Comparison of ENCODE assay signal across 8 cellular contexts in the genomic region with DNA sequence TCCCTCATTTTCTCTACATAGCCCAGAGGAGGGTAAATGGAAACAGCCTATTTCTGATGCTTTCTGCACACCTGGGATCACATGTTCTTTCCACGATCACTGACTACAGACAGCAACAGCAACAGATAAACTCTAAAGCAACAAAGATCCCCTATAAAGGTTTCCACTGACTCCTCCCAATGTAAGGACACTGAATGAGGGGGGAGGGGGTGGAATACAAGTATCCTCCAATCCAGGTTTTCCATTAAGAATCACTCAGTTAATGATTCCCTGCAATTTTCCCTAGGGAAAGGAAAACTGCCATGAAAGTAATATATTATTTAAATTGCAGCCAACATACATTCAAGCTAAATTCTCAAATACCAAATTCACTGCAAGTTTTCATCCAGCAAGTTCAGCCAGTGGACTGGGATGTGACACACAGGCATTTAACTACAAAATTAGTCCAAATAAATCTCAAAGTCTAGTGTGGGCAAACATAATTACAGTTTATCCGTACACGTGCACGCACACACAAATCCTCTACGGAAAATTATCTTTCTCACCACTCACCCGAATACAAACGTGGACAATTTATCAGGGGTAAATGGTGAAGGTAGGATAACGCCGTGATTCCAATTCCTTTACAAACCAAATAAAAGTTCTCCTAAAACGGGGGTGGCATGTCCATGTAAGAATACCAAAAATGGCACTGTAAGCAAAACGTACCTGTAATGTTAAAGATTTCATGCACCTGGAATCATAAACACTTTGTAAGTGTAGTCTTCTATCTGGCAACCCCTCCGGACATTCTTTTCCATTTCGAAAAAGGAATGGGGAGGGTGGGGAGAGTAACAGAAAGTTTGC. TPM values are rescaled to one million over a fixed set of nuclear protein-coding genes. Genes with fewer than 3 reads are reported as not detected.
DNase-seq lines count a peak whose midpoint lies in the region; ATAC-seq, FAIRE-seq and TF ChIP-seq lines count a peak whose summit lies in the region.
"Not testable (repeated sequence)": the region's sequence is repeated elsewhere in the genome, so short reads cannot be mapped to it uniquely, and the experiment has no call there.

No MANE protein-coding gene starts in this region.

- ATAC-seq in upper lobe of left lung (ENCODE audit: low FRiP score in 2 of 2) = not testable (repeated sequence)

- peak; percentile 49 for DNase-seq in DMS 273 (lab: John Stamatoyannopoulos, UW; ENCODE audit: unreplicated experiment)
- not testable (repeated sequence) for DNase-seq in LNCaP clone FGC (ENCODE audit: low read depth); activated naive CD8-positive, alpha-beta T cell treated with anti-CD3 and anti-CD28 coated beads for 36 hours; ovary; upper lobe of left lung
- peak in 1 of 2 experiments; percentile 27 for DNase-seq in SJCRH30
- DNase-seq in endothelial cell of umbilical vein (ENCODE audit: low read depth, low spot score) = peak; percentile 59
- DNase-seq in kidney tubule cell (ENCODE audit: low spot score) = peak; percentile 83

- TSS peak; percentile 24 for BruUV-seq in endothelial cell of umbilical vein (replicated peaks; lab: Mats Ljungman, UMichigan)

- not testable (repeated sequence) for H3K9me1 ChIP-seq in endothelial cell of umbilical vein (replicated peaks; ENCODE audit: control insufficient read depth, extremely low read depth, insufficient read depth, low read length)

- H3K4me3 ChIP-seq in LNCaP clone FGC (ENCODE audit: low read depth, low read length) = peak overlapping the region; percentile 70
- H3K4me3 ChIP-seq in SJCRH30 = peak overlapping the region; percentile 96
- H3K4me3 ChIP-seq in endothelial cell of umbilical vein (replicated peaks in 1 of 3; ENCODE audit: insufficient read depth in 1 of 3, low read depth in 1 of 3, low read length in 3 of 3) = peak overlapping the region; percentile 92 to 97 (median 95)
- H3K4me3 ChIP-seq in ovary = peak overlapping the region; percentile 45
- peak overlapping the region; percentile 46 to 84 (median 78) for H3K4me3 ChIP-seq in upper lobe of left lung

- H3K4me1 Mint-ChIP-seq in activated naive CD8-positive, alpha-beta T cell treated with anti-CD3 and anti-CD28 coated beads for 36 hours = peaks cover 36% of the 10 kb centered on the region

- H3K9me3 Mint-ChIP-seq in activated naive CD8-positive, alpha-beta T cell treated with anti-CD3 and anti-CD28 coated beads for 36 hours = not testable (repeated sequence)

- peak overlapping the region; percentile 95 for H3K4me2 ChIP-seq in endothelial cell of umbilical vein (ENCODE audit: insufficient read depth, low read length)

- 11 to 19% (median 11%) methylated on average over 13 of the region's 13 CpGs for WGBS in ovary, 3 donors
- 24 to 28% methylated on average over 13 of the region's 13 CpGs for WGBS in upper lobe of left lung, 2 donors

- not testable (repeated sequence) for H3K9me3 ChIP-seq in SJCRH30 (replicated peaks); endothelial cell of umbilical vein (replicated peaks; ENCODE audit: control insufficient read depth, insufficient read depth, low read length); ovary; upper lobe of left lung

- H3K36me3 Mint-ChIP-seq in activated naive CD8-positive, alpha-beta T cell treated with anti-CD3 and anti-CD28 coated beads for 36 hours = peaks cover 10% of the 10 kb centered on the region

- CTCF ChIA-PET in endothelial cell of umbilical vein (lab: Charles Lee) = not testable (repeated sequence)

- peak overlapping the region; percentile 91 for H3K27ac Mint-ChIP-seq in activated naive CD8-positive, alpha-beta T cell treated with anti-CD3 and anti-CD28 coated beads for 36 hours

- FAIRE-seq in endothelial cell of umbilical vein (lab: Jason Lieb, UNC) = not testable (repeated sequence)

- TF ChIP-seq EP300 in ovary (IDR thresholded peaks at IDR 0.05); upper lobe of left lung (IDR thresholded peaks at IDR 0.05): not testable (repeated sequence)

- intact Hi-C loops in endothelial cell of umbilical vein (cut with micrococcal nuclease); ovary (cut with DNase I): not testable (repeated sequence)

- H3K27me3 Mint-ChIP-seq in activated naive CD8-positive, alpha-beta T cell treated with anti-CD3 and anti-CD28 coated beads for 36 hours = not testable (repeated sequence)

- peaks cover 12% of the 10 kb centered on the region; the same call in 1 of the 2 replicates for H3K4me1 ChIP-seq in SJCRH30
- H3K4me1 ChIP-seq in endothelial cell of umbilical vein (ENCODE audit: control insufficient read depth, extremely low read depth, insufficient read depth, low read length) = peaks cover 37% of the 10 kb centered on the region
- H3K4me1 ChIP-seq in ovary (ENCODE audit: insufficient read depth) = not testable (repeated sequence)
- peaks cover 28 to 48% (median 30%) of the 10 kb centered on the region in 4 donors for H3K4me1 ChIP-seq in upper lobe of left lung

- not testable (repeated sequence) for H3K27me3 ChIP-seq in SJCRH30; endothelial cell of umbilical vein (ENCODE audit: control insufficient read depth in 2 of 2, insufficient read depth in 2 of 2, low read length in 2 of 2); ovary; upper lobe of left lung

- not testable (repeated sequence) for H4K20me1 ChIP-seq in endothelial cell of umbilical vein (replicated peaks; ENCODE audit: control insufficient read depth, extremely low read depth, insufficient read depth, low read length)

- not testable (repeated sequence) for H3K36me3 ChIP-seq in SJCRH30; endothelial cell of umbilical vein (ENCODE audit: control insufficient read depth in 2 of 2, extremely low read depth in 1 of 2, insufficient read depth in 2 of 2, low read length in 2 of 2); ovary; upper lobe of left lung

- H3K79me2 ChIP-seq in endothelial cell of umbilical vein (ENCODE audit: control insufficient read depth, insufficient read depth, low read length) = peaks cover 75% of the 10 kb centered on the region

- POLR2A ChIA-PET in endothelial cell of umbilical vein (lab: Charles Lee) = not testable (repeated sequence)

- not testable (repeated sequence) for H3K27ac ChIP-seq in SJCRH30, ovary
- H3K27ac ChIP-seq in endothelial cell of umbilical vein (ENCODE audit: insufficient read depth, low read depth, low read length) (peak overlapping the region; percentile 86), upper lobe of left lung (peak overlapping the region; percentile 93 to 100 (median 96))

- TF ChIP-seq CTCF in LNCaP clone FGC (IDR thresholded peaks at IDR 0.05; ENCODE audit: control insufficient read depth, extremely low read depth, insufficient read depth); endothelial cell of umbilical vein (IDR thresholded peaks at IDR 0.05; ENCODE audit: extremely low read depth in 1 of 2, insufficient read depth in 1 of 2, low read depth in 1 of 2, low read length in 2 of 2); ovary (IDR thresholded peaks at IDR 0.05); upper lobe of left lung (IDR thresholded peaks at IDR 0.05): not testable (repeated sequence)

- H3K9ac ChIP-seq in endothelial cell of umbilical vein (replicated peaks; ENCODE audit: extremely low read depth, insufficient read depth, low read length) = peak overlapping the region; percentile 97

- dilution Hi-C loops in endothelial cell of umbilical vein (cut with MboI; ENCODE audit: extremely low pct_ligation_motif_present, low sequenced_read_pairs) = not testable (repeated sequence)

- peak overlapping the region; percentile 97 for H3K4me3 Mint-ChIP-seq in activated naive CD8-positive, alpha-beta T cell treated with anti-CD3 and anti-CD28 coated beads for 36 hours

- H2AFZ ChIP-seq in endothelial cell of umbilical vein (ENCODE audit: low read depth, low read length) = not testable (repeated sequence)

- peak; percentile 16 for TF ChIP-seq POLR2A in endothelial cell of umbilical vein (IDR thresholded peaks at IDR 0.05; ENCODE audit: low read depth, low read length)
- not testable (repeated sequence) for TF ChIP-seq POLR2A in ovary (IDR thresholded peaks at IDR 0.05); upper lobe of left lung (IDR thresholded peaks at IDR 0.05)

TF ChIP-seq in endothelial cell of umbilical vein, 7 proteins besides CTCF, POLR2A, EP300 and RAD21:
- peak; percentile 27 for TF ChIP-seq GATA2 (IDR thresholded peaks at IDR 0.05; ENCODE audit: insufficient read depth, insufficient read length, low read depth, low read length)

RNA-seq across cellular contexts. Expression of a gene that starts 1.7 kb away (rescaled TPM):
- total RNA-seq in SJCRH30 (2014; rRNA removed; shearing (Covaris generic)) = 22.1 and 26.3 TPM in 2 replicates
- total RNA-seq in activated naive CD8-positive, alpha-beta T cell treated with anti-CD3 and anti-CD28 coated beads for 36 hours = 10 to 100 TPM; 13.5 to 14.1 TPM
- total RNA-seq in endothelial cell of umbilical vein (105 and 108 TPM in 2 replicates), ovary (10 to 100 TPM; 16.4 to 29.0 (median 24.6) TPM), upper lobe of left lung (10 to 100 TPM; 24.1 to 58.2 (median 34.9) TPM)
- polyA plus RNA-seq in endothelial cell of umbilical vein (23.8 and 32.9 TPM in 2 replicates), ovary (10 to 100 TPM in 1 of 2 donors, 1 to 10 TPM in 1; 9.9 to 18.4 TPM)
- 39.6 and 40.3 TPM in 2 replicates for polyA plus RNA-seq in endothelial cell of umbilical vein (2011; cell fraction: cytosol; rRNA removed)
- 103 and 124 TPM in 2 replicates for polyA plus RNA-seq in endothelial cell of umbilical vein (2011; cell fraction: nucleus; rRNA removed)
- polyA plus RNA-seq in endothelial cell of umbilical vein (2012) = 124 and 143 TPM in 2 replicates
- polyA minus RNA-seq in endothelial cell of umbilical vein = 143 and 160 TPM in 2 replicates
- 9.0 TPM for polyA minus RNA-seq in endothelial cell of umbilical vein (2011; cell fraction: cytosol; rRNA and poly(A)+ RNA removed)
- polyA minus RNA-seq in endothelial cell of umbilical vein (2011; cell fraction: nucleus; rRNA and poly(A)+ RNA removed) = 144 and 211 TPM in 2 replicates

Comparison
In these comparisons a context has a peak if more than half of its experiments do, and no peak if none do; other contexts are left out.
1. H3K4me3 ChIP-seq: peak in every context shown above with its lines; median percentile 96 in SJCRH30; 95 in endothelial cell of umbilical vein; 78 in upper lobe of left lung; 70 in LNCaP clone FGC; 45 in ovary.